18 cellular contexts compared by ENCODE assay signal in the genomic region with DNA sequence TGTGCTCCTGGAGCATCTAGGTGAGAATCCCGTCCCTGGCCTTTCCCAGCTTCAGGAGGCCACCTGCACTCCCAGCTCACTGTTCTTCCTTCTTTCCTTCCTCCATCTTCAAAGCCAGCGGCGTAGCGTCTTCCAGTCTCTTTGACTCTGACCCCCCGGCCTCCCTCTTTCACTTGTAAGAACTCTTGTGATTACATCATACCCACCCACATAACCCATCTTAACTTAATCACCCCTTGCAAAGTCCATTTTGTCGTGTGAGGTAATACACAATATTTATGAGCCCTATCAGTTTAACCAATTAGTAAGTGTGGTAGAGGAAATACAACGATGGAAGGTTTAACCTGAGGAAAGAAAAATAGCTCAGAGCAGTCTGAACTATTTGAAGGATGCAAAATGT. TPM values are rescaled to one million over a fixed set of nuclear protein-coding genes. Genes with fewer than 3 reads are reported as not detected.
DNase-seq lines count a peak whose midpoint lies in the region; ATAC-seq and TF ChIP-seq lines count a peak whose summit lies in the region.
"Had no signal": no experiment of that assay in that cellular context is flagged by ENCODE, and none has a peak within 500 bp of the region (broad histone marks: within the 10 kb centered on the region; RNA-seq: fewer than 3 reads in every experiment).

No MANE protein-coding gene starts in this region.

- no peaks in the 10 kb centered on the region for H3K9me3 ChIP-seq in ES-I3 (ENCODE audit: control insufficient read depth, insufficient read depth, low read length)
- no peaks in the 10 kb centered on the region for H3K9me3 ChIP-seq in IMR-90 (ENCODE audit: control insufficient read depth, insufficient read depth, low read length)
- H3K9me3 ChIP-seq in A673 (ENCODE audit: low read depth, low read length, poor library complexity, severe bottlenecking), result peaks cover 4% of the 10 kb centered on the region
- H3K9me3 ChIP-seq: breast epithelium, gastroesophageal sphincter, sigmoid colon had no signal

- 0 out of 2 replicates have a peak overlapping the region, but pooled peaks have one; percentile 12 for H3K18ac ChIP-seq in IMR-90 (ENCODE audit: low read depth, low read length)

- peak overlapping the region; percentile 58 for H3K4ac ChIP-seq in IMR-90 (ENCODE audit: low read depth, low read length)

- no peaks in the 10 kb centered on the region for H3K27me3 ChIP-seq in IMR-90 (ENCODE audit: control insufficient read depth, insufficient read depth, low read length)
- no peaks in the 10 kb centered on the region for H3K27me3 ChIP-seq in A673 (replicated peaks; ENCODE audit: insufficient read depth, low read depth, low read length, poor library complexity)
- H3K27me3 ChIP-seq: breast epithelium had no signal

- 38% methylated on average over 4 of the region's 7 CpGs; no CpG with 5 or more reads in 1 of the 2 experiments for WGBS in IMR-90 (ENCODE audit: extremely low coverage in 2 of 2, insufficient read length in 1 of 2), 2 experiments

- no peak for ATAC-seq in IMR-90 (ENCODE audit: low read depth)
- no peak for ATAC-seq in HG02610 (IDR thresholded peaks at IDR 0.05; ENCODE audit: unreplicated experiment)
- ATAC-seq: effector memory CD8-positive, alpha-beta T cell; gastroesophageal sphincter had no signal

- TF ChIP-seq CTCF in IMR-90 (conservative IDR thresholded peaks at IDR 0.05; ENCODE audit: low read depth, low read length) (no peak), A673 (conservative IDR thresholded peaks at IDR 0.05; ENCODE audit: low read depth, low read length) (no peak)

- H2AFZ ChIP-seq in IMR-90 (replicated peaks; ENCODE audit: low read length, poor library complexity), result peak overlapping the region; percentile 80

- in situ Hi-C loops in IMR-90 (cut with MboI; ENCODE audit: low sequenced_read_pairs), result no loop called here

- H4K8ac ChIP-seq in IMR-90 (ENCODE audit: low read depth in 2 of 2, low read length in 2 of 2), result peak overlapping the region in 1 of 2 experiments; percentile 49; a peak in 2 of 4 replicates

- no peak for TF ChIP-seq RAD21 in IMR-90 (IDR thresholded peaks at IDR 0.05; ENCODE audit: low read length)

- H2AK9ac ChIP-seq in IMR-90 (replicated peaks; ENCODE audit: low read depth, low read length, poor library complexity), result no peak overlapping the region

- no peak overlapping the region for H2BK5ac ChIP-seq in IMR-90 (ENCODE audit: low read depth, low read length, poor library complexity, severe bottlenecking)

- DNase-seq in IMR-90, result peak; percentile 63
- peak; percentile 28 for DNase-seq in astrocyte of the hippocampus (ENCODE audit: low read depth, low spot score)
- DNase-seq in left kidney (ENCODE audit: low read depth, low spot score), result peak; percentile 23
- DNase-seq in stimulated activated CD4-positive, alpha-beta T cell treated with anti-CD3 and anti-CD28 coated beads, Interleukin-15, amount 100 ng/mL, for 24 hours, result no peak
- no peak for DNase-seq in NCI-H2171 treated with DMSO at 0.1 percent for 48 hours (lab: John Stamatoyannopoulos, UW)
- no peak for DNase-seq in A673 (ENCODE audit: low spot score)
- DNase-seq: activated effector memory CD4-positive, alpha-beta T cell treated with Interleukin-2 at 50 U/mL for 16 hours; C1 segment of cervical spinal cord; DND-41; effector memory CD8-positive, alpha-beta T cell; sigmoid colon; T-helper 2 cell had no signal

- H3K4me3 ChIP-seq in IMR-90 (ENCODE audit: insufficient read depth, low read depth, low read length), result no peak overlapping the region
- H3K4me3 ChIP-seq in A673 (ENCODE audit: low read depth, low read length, poor library complexity, severe bottlenecking), result no peak overlapping the region
- H3K4me3 ChIP-seq: breast epithelium, gastroesophageal sphincter, sigmoid colon had no signal

- H3K23ac ChIP-seq in IMR-90 (ENCODE audit: low read depth, low read length), result peak overlapping the region; percentile 65

- BruUV-seq in IMR-90 (replicated peaks; lab: Mats Ljungman, UMichigan), result no TSS peak
- BruUV-seq in A673 (replicated peaks; lab: Mats Ljungman, UMichigan), result no TSS peak

- peak overlapping the region; percentile 76 for H2BK120ac ChIP-seq in IMR-90 (ENCODE audit: low read depth, low read length)

- intact Hi-C loops in IMR-90 (cut with micrococcal nuclease) (no loop called here), A673 (cut with micrococcal nuclease; ENCODE audit: unreplicated experiment) (no loop called here)

- H3K27ac ChIP-seq in IMR-90 (ENCODE audit: insufficient read depth, low read length) (peak overlapping the region; percentile 8; the same call in 1 of the 2 replicates), A673 (ENCODE audit: low read depth, low read length, poor library complexity, severe bottlenecking) (no peak overlapping the region)
- H3K27ac ChIP-seq: gastroesophageal sphincter, sigmoid colon had no signal

- H3K36me3 ChIP-seq in ES-I3 (ENCODE audit: insufficient read depth, low read length) (no peaks in the 10 kb centered on the region), IMR-90 (ENCODE audit: control insufficient read depth, insufficient read depth, low read length) (no peaks in the 10 kb centered on the region), A673 (ENCODE audit: insufficient read depth, low read length, poor library complexity, severe bottlenecking) (no peaks in the 10 kb centered on the region)
- H3K36me3 ChIP-seq: breast epithelium, gastroesophageal sphincter, sigmoid colon had no signal

- H3K9me1 ChIP-seq in IMR-90 (ENCODE audit: insufficient read depth, low read length), result no peaks in the 10 kb centered on the region

- no peak overlapping the region for H4K5ac ChIP-seq in IMR-90 (ENCODE audit: low read depth, low read length)

- H4K20me1 ChIP-seq in IMR-90 (ENCODE audit: insufficient read depth, low read length), result no peaks in the 10 kb centered on the region

- peak overlapping the region; percentile 76; the same call in 1 of the 2 replicates for H2BK20ac ChIP-seq in IMR-90 (ENCODE audit: low read depth, low read length)

- dilution Hi-C loops in IMR-90 (cut with HindIII; ENCODE audit: low sequenced_read_pairs, unreplicated experiment), result no loop called here

- H3K4me1 ChIP-seq in ES-I3 (ENCODE audit: insufficient read depth, low read length), result peaks cover 47% of the 10 kb centered on the region
- H3K4me1 ChIP-seq in IMR-90 (ENCODE audit: control insufficient read depth, insufficient read depth, low read length), result peaks cover 8% of the 10 kb centered on the region
- peaks cover 9% of the 10 kb centered on the region for H3K4me1 ChIP-seq in A673 (ENCODE audit: insufficient read depth, low read length, poor library complexity, severe bottlenecking)

- H3K14ac ChIP-seq in IMR-90 (replicated peaks; ENCODE audit: low read depth, low read length), result peak overlapping the region; percentile 30; the same call in 1 of the 2 replicates

- no peak for TF ChIP-seq POLR2A in IMR-90 (IDR thresholded peaks at IDR 0.05; ENCODE audit: low read depth, low read length)

- H2AK5ac ChIP-seq in IMR-90 (ENCODE audit: low read depth, low read length), result 0 out of 2 replicates have a peak overlapping the region, but pooled peaks have one; percentile 35

- peak overlapping the region; percentile 61 for H3K4me2 ChIP-seq in IMR-90 (ENCODE audit: low read depth, low read length)

- H3K9ac ChIP-seq in ES-I3 (ENCODE audit: low read depth, low read length) (peak overlapping the region; percentile 44; the same call in 1 of the 2 replicates), IMR-90 (ENCODE audit: low read depth, low read length) (peak overlapping the region; percentile 13; the same call in 1 of the 2 replicates)

- POLR2A ChIA-PET in IMR-90 (lab: Charles Lee; ENCODE audit: unreplicated experiment) (no interaction called here), A673 (lab: Charles Lee; ENCODE audit: low non-redundant PET) (no interaction called here)

- CTCF ChIA-PET in IMR-90 (lab: Yijun Ruan, JAX), result no interaction called here
- CTCF ChIA-PET in A673 (lab: Charles Lee), result no interaction called here

- peak overlapping the region; percentile 51 for H4K91ac ChIP-seq in IMR-90 (ENCODE audit: insufficient read depth, low read depth, low read length)

- peak overlapping the region; percentile 17; the same call in 1 of the 3 replicates for H2BK15ac ChIP-seq in IMR-90 (ENCODE audit: low read depth, low read length)

- no peak overlapping the region for H3K56ac ChIP-seq in IMR-90 (ENCODE audit: extremely low read depth, insufficient read depth, low read length)

- H3K79me1 ChIP-seq in IMR-90 (ENCODE audit: low read depth in 1 of 2, low read length in 2 of 2), result peaks cover 0 to 4% of the 10 kb centered on the region in 2 experiments; a peak in 2 of 4 replicates

TF ChIP-seq in IMR-90, 13 proteins besides CTCF, POLR2A, EP300 and RAD21:
- TF ChIP-seq CEBPB (IDR thresholded peaks at IDR 0.05; ENCODE audit: low read depth, low read length) (peak; percentile 83), BHLHE40 (IDR thresholded peaks at IDR 0.05; ENCODE audit: low read depth, low read length) (no peak)

RNA-seq across cellular contexts. Expression of a gene that starts 4.6 kb away (rescaled TPM):
- 41.6 and 52.8 TPM in 2 replicates for total RNA-seq in IMR-90 (2012; rRNA removed)
- 56.2 and 66.6 TPM in 2 replicates for polyA plus RNA-seq in IMR-90 (2012; rRNA removed)
- 21.1 and 24.5 TPM in 2 replicates for polyA plus RNA-seq in IMR-90 (2012; cell fraction: cytosol; rRNA removed)
- 32.5 and 200 TPM in 2 replicates for polyA plus RNA-seq in IMR-90 (2012; cell fraction: nucleus; rRNA removed; ENCODE audit: low replicate concordance)
- 61.1 and 63.3 TPM in 2 replicates for total RNA-seq in A673 (2021)

RNA-seq across cellular contexts. Expression of a gene that starts 51.1 kb away (rescaled TPM):
- total RNA-seq in IMR-90 (2012; rRNA removed) (not detected in 2 replicates), A673 (2021) (not detected in 2 replicates)
- polyA plus RNA-seq in IMR-90 (2012; rRNA removed), result not detected in 2 replicates
- not detected in 2 replicates for polyA plus RNA-seq in IMR-90 (2012; cell fraction: cytosol; rRNA removed)
- polyA plus RNA-seq in IMR-90 (2012; cell fraction: nucleus; rRNA removed; ENCODE audit: low replicate concordance), result not detected in 2 replicates
- total RNA-seq: breast epithelium, gastroesophageal sphincter, HT1080, myocyte, sigmoid colon had no signal

RNA-seq across cellular contexts. Expression of a gene that starts 51.3 kb away (rescaled TPM):
- total RNA-seq in IMR-90 (2012; rRNA removed), result 11.7 and 17.5 TPM in 2 replicates
- 47.2 and 51.6 TPM in 2 replicates for polyA plus RNA-seq in IMR-90 (2012; rRNA removed)
- 16.1 and 25.1 TPM in 2 replicates for polyA plus RNA-seq in IMR-90 (2012; cell fraction: cytosol; rRNA removed)
- polyA plus RNA-seq in IMR-90 (2012; cell fraction: nucleus; rRNA removed; ENCODE audit: low replicate concordance), result 42.5 and 154 TPM in 2 replicates
- 32.0 and 34.5 TPM in 2 replicates for total RNA-seq in A673 (2021)

Comparison
In these comparisons a context has a peak if more than half of its experiments do, and no peak if none do; other contexts are left out.
1. DNase-seq: peak in IMR-90 (single experiment), astrocyte of the hippocampus (single experiment) and left kidney (single experiment); none in stimulated activated CD4-positive, alpha-beta T cell treated with anti-CD3 and anti-CD28 coated beads, Interleukin-15, amount 100 ng/mL, for 24 hours (single experiment), NCI-H2171 treated with DMSO at 0.1 percent for 48 hours (single experiment) and A673 (single experiment).